In genomic region chr6:37713529-37714119, GRCh38 we compare ENCODE assay signal across 13 cellular contexts. TPM values are rescaled to one million over a fixed set of nuclear protein-coding genes. Genes with fewer than 3 reads are reported as not detected.
A peak's percentile ranks its signal among the peaks of the same experiment; 100 is the strongest.
DNase-seq lines count a peak whose midpoint lies in the region; ATAC-seq and TF ChIP-seq lines count a peak whose summit lies in the region.
"Had no signal": no experiment of that assay in that cellular context is flagged by ENCODE, and none has a peak within 500 bp of the region (broad histone marks: within the 10 kb centered on the region; RNA-seq: fewer than 3 reads in every experiment).

No MANE protein-coding gene starts in this region.

- H3K4me1 ChIP-seq in GM23248 (ENCODE audit: insufficient read depth), result peaks cover 33% of the 10 kb centered on the region
- H3K4me1 ChIP-seq: gastroesophageal sphincter had no signal

- H3K9me3 ChIP-seq in GM23248 (ENCODE audit: low read depth), result no peaks in the 10 kb centered on the region
- H3K9me3 ChIP-seq: gastroesophageal sphincter had no signal

- peak overlapping the region; percentile 51 for H3K9ac ChIP-seq in GM23248

- TF ChIP-seq CTCF in RWPE1 (conservative IDR thresholded peaks at IDR 0.05; ENCODE audit: low read depth), result no peak

- peak; percentile 84 for DNase-seq in GM23248
- DNase-seq in RWPE1 (ENCODE audit: low spot score), result no peak
- peak; percentile 23 for DNase-seq in fibroblast of gingiva (ENCODE audit: low read depth)
- peak; percentile 77 for DNase-seq in skeletal muscle cell (ENCODE audit: low read depth)
- DNase-seq in globus pallidus (ENCODE audit: low spot score), result no peak
- DNase-seq in RKO (ENCODE audit: low spot score), result no peak
- DNase-seq in left ventricle myocardium superior, result no peak
- DNase-seq: activated CD4-positive, alpha-beta T cell treated with anti-CD3 and anti-CD28 coated beads, Interleukin-2, amount 10 ng/mL, durations not matched to agents 24 days and 14 days; activated effector memory CD4-positive, alpha-beta T cell treated with Interleukin-2 at 50 U/mL for 16 hours; left colon; NCI-H510A treated with DMSO at 0.1 percent for 48 hours had no signal

- H3K4me2 ChIP-seq in GM23248 (ENCODE audit: unreplicated experiment), result peak overlapping the region; percentile 43

- no peaks in the 10 kb centered on the region for H3K36me3 ChIP-seq in GM23248 (ENCODE audit: low read depth)
- H3K36me3 ChIP-seq: gastroesophageal sphincter had no signal

- no peaks in the 10 kb centered on the region for H3K27me3 ChIP-seq in GM23248 (replicated peaks; ENCODE audit: insufficient read depth)
- H3K27me3 ChIP-seq: gastroesophageal sphincter had no signal

- no peaks in the 10 kb centered on the region for H4K20me1 ChIP-seq in GM23248 (ENCODE audit: insufficient read depth)

- H2AFZ ChIP-seq in GM23248, result peak overlapping the region; percentile 56

- in situ Hi-C loops in GM23248 (cut with MboI), result loop anchor here (25.0 kb wide), 2 partner anchors 299 to 774 kb away; no protein-coding TSS in a partner anchor

- H3K4me3 ChIP-seq in GM23248 (0 out of 2 replicates have a peak overlapping the region, but pooled peaks have one; percentile 0), skeletal muscle cell (ENCODE audit: low read depth, low read length) (no peak overlapping the region)
- H3K4me3 ChIP-seq: gastroesophageal sphincter, SK-N-MC had no signal

- H3K27ac ChIP-seq in GM23248 (peak overlapping the region; percentile 85), RWPE1 (0 out of 2 replicates have a peak overlapping the region, but pooled peaks have one; percentile 11)
- H3K27ac ChIP-seq: gastroesophageal sphincter, SK-N-MC had no signal

- H3F3A ChIP-seq in GM23248 (ENCODE audit: insufficient read depth), result peaks cover 25% of the 10 kb centered on the region

- WGBS in GM23248 (ENCODE audit: low coverage in 1 of 2, low lambda C conversion rate in 2 of 2, missing lambda C conversion rate in 2 of 2), 2 experiments, result 28 to 36% methylated on average over 5 of the region's 5 CpGs

- ATAC-seq in left ventricle myocardium superior, result no peak
- ATAC-seq: gastroesophageal sphincter, left colon had no signal

- POLR2A ChIA-PET in RWPE1 (lab: Yijun Ruan, JAX; ENCODE audit: low non-redundant PET), result no interaction called here

- no peaks in the 10 kb centered on the region for H3K79me2 ChIP-seq in GM23248 (ENCODE audit: insufficient read depth)

- CTCF ChIA-PET in RWPE1 (lab: Yijun Ruan, JAX), result interaction anchor here (0.8 kb wide), 1 partner anchor 8 kb away, joined by 8 read pairs; no protein-coding TSS in a partner anchor

- intact Hi-C loops in left ventricle myocardium superior (cut with micrococcal nuclease), result no loop called here

- H3K9me2 ChIP-seq in GM23248 (ENCODE audit: insufficient read depth), result no peaks in the 10 kb centered on the region

RNA-seq across cellular contexts. Expression of gene MDGA1, which starts 15.9 kb away (rescaled TPM):
- 7.2 and 7.6 TPM in 2 replicates for total RNA-seq in GM23248 (2014; rRNA removed; shearing (Covaris generic))
- polyA plus RNA-seq in GM23248 (2016; fragmentation: Nextera tagmentation; extraction: Ambion mirVana), result 1.3 and 1.9 TPM in 2 replicates
- 11.1 TPM for total RNA-seq in left ventricle myocardium superior

Comparison
In these comparisons a context has a peak if more than half of its experiments do, and no peak if none do; other contexts are left out.
1. DNase-seq: peak in GM23248 (single experiment), fibroblast of gingiva (single experiment) and skeletal muscle cell (single experiment); none in RWPE1 (single experiment), globus pallidus (single experiment), RKO (single experiment) and left ventricle myocardium superior (single experiment).